Comparison of ENCODE assay signal across 20 cellular contexts in genomic region chr22:23271597-23271908, GRCh38.
DNase-seq lines count a peak whose midpoint lies in the region; ATAC-seq, FAIRE-seq and TF ChIP-seq lines count a peak whose summit lies in the region.
"Had no signal": no experiment of that assay in that cellular context is flagged by ENCODE, and none has a peak within 500 bp of the region (broad histone marks: within the 10 kb centered on the region; RNA-seq: fewer than 3 reads in every experiment).

No MANE protein-coding gene starts in this region.

- WGBS in HepG2 (ENCODE audit: low lambda C conversion rate), result 95% methylated on average over 4 of the region's 4 CpGs
- WGBS in right lobe of liver (ENCODE audit: insufficient coverage, low coverage, low lambda C conversion rate, missing lambda C conversion rate), result 71% methylated on average over 1 of the region's 4 CpGs
- 92% methylated on average over 4 of the region's 4 CpGs for WGBS in thyroid gland, 2 donors

- FAIRE-seq in HepG2 (lab: Jason Lieb, UNC), result no peak
- FAIRE-seq: GM12878, H1 had no signal

- H3K4me1 Mint-ChIP-seq in WTC11, result peaks cover 43% of the 10 kb centered on the region
- H3K4me1 Mint-ChIP-seq: CD4-positive, CD25-positive, alpha-beta regulatory T cell; CD8-positive, alpha-beta memory T cell had no signal

- no peak for TF ChIP-seq RAD21 in HepG2 (CRISPR knock-in tag; IDR thresholded peaks at IDR 0.05)

- in situ Hi-C loops in HepG2 (cut with HindIII; ENCODE audit: extremely low pct_ligation_motif_present, low pct_unique_long_range_greater_than_20kb), result no loop called here

- H3K27ac Mint-ChIP-seq in WTC11, result no peak overlapping the region

- no peak overlapping the region for H3K4me3 ChIP-seq in HepG2 (replicated peaks in 1 of 3; ENCODE audit: insufficient read depth in 1 of 3, low read depth in 2 of 3, low read length in 3 of 3)
- no peak overlapping the region for H3K4me3 ChIP-seq in right lobe of liver
- H3K4me3 ChIP-seq in thyroid gland (replicated peaks in 1 of 3), result no peak overlapping the region
- H3K4me3 ChIP-seq: GM12878 had no signal

- CTCF ChIA-PET in HepG2 (lab: Yijun Ruan, JAX; ENCODE audit: low intra/inter-chr PET ratio, low total read pairs) (no interaction called here), RWPE1 (lab: Yijun Ruan, JAX) (no interaction called here), WTC11 (lab: Charles Lee) (interaction anchor here (2.5 to 3.1 kb wide), 2 partner anchors 10 to 93 kb away, joined by 12 to 18 read pairs; no protein-coding TSS in a partner anchor)

- intact Hi-C loops in HepG2 (cut with micrococcal nuclease; ENCODE audit: unreplicated experiment) (no loop called here), right lobe of liver (cut with DNase I) (no loop called here), thyroid gland (cut with DNase I) (no loop called here)

- H3K9me3 ChIP-seq in HepG2 (ENCODE audit: low read length) (no peaks in the 10 kb centered on the region), right lobe of liver (no peaks in the 10 kb centered on the region), thyroid gland (no peaks in the 10 kb centered on the region)

- BruUV-seq in HepG2 (replicated peaks; lab: Mats Ljungman, UMichigan), result no TSS peak

- H3K36me3 ChIP-seq in HepG2 (replicated peaks in 1 of 2; ENCODE audit: control insufficient read depth in 1 of 2, insufficient read depth in 2 of 2, low read length in 2 of 2) (peaks cover 22 to 81% of the 10 kb centered on the region in 2 experiments), right lobe of liver (peaks cover 0 to 31% (median 6%) of the 10 kb centered on the region in 4 donors), thyroid gland (peaks cover 25 to 36% of the 10 kb centered on the region in 2 donors)

- TF ChIP-seq CTCF in HepG2 (CRISPR knock-in tag; IDR thresholded peaks at IDR 0.05) (no peak), right lobe of liver (IDR thresholded peaks at IDR 0.05) (no peak), RWPE1 (conservative IDR thresholded peaks at IDR 0.05; ENCODE audit: low read depth) (no peak), thyroid gland (IDR thresholded peaks at IDR 0.05) (no peak), WTC11 (IDR thresholded peaks at IDR 0.05) (no peak)

- H3K27me3 ChIP-seq in HepG2 (ENCODE audit: control insufficient read depth in 1 of 2, insufficient read depth in 2 of 2, low read length in 2 of 2), result no peaks in the 10 kb centered on the region
- no peaks in the 10 kb centered on the region for H3K27me3 ChIP-seq in right lobe of liver
- no peaks in the 10 kb centered on the region for H3K27me3 ChIP-seq in layer of hippocampus (ENCODE audit: control insufficient read depth, insufficient read depth, low read length)
- H3K27me3 ChIP-seq in thyroid gland, result no peaks in the 10 kb centered on the region

- H3K27ac ChIP-seq in HepG2 (ENCODE audit: extremely low read length, insufficient read depth, low read length), result no peak overlapping the region
- no peak overlapping the region for H3K27ac ChIP-seq in right lobe of liver
- peak overlapping the region; percentile 51 for H3K27ac ChIP-seq in RWPE1
- H3K27ac ChIP-seq in layer of hippocampus (ENCODE audit: low read depth, low read length), result peak overlapping the region; percentile 23
- H3K27ac ChIP-seq in thyroid gland, result peak overlapping the region in 2 of 3 donors; percentile 50 to 59
- H3K27ac ChIP-seq in substantia nigra (ENCODE audit: low read depth, low read length, poor library complexity, severe bottlenecking), result no peak overlapping the region

- no peaks in the 10 kb centered on the region for H3K9me3 Mint-ChIP-seq in WTC11
- H3K9me3 Mint-ChIP-seq: CD4-positive, CD25-positive, alpha-beta regulatory T cell; CD8-positive, alpha-beta memory T cell; H9 had no signal

- no peaks in the 10 kb centered on the region for H4K20me1 ChIP-seq in HepG2 (ENCODE audit: insufficient read depth, low read length)

- H3K4me2 ChIP-seq in HepG2 (ENCODE audit: low read depth, low read length), result no peak overlapping the region

- H3K36me3 Mint-ChIP-seq in WTC11, result peaks cover 52% of the 10 kb centered on the region

- DNase-seq in HepG2 (ENCODE audit: low spot score) (no peak), right lobe of liver (no peak), RWPE1 (ENCODE audit: low spot score) (no peak), thyroid gland (no peak), substantia nigra (lab: John Stamatoyannopoulos, UW) (no peak), NOMO-1 treated with DMSO at 0.1 percent for 48 hours (lab: John Stamatoyannopoulos, UW; ENCODE audit: unreplicated experiment) (no peak), WTC11 (ENCODE audit: low spot score) (no peak)
- DNase-seq: 8988T; C1 segment of cervical spinal cord; CD4-positive, CD25-positive, alpha-beta regulatory T cell; CD8-positive, alpha-beta memory T cell; COR-L47; DMS 273 treated with DMSO at 0.1 percent for 48 hours; DMS53; DND-41; EL; H9 had no signal

- POLR2A ChIA-PET in HepG2 (lab: Yijun Ruan, JAX), result no interaction called here
- POLR2A ChIA-PET in RWPE1 (lab: Yijun Ruan, JAX; ENCODE audit: low non-redundant PET), result no interaction called here
- POLR2A ChIA-PET in WTC11 (lab: Charles Lee), result no interaction called here

- TF ChIP-seq EP300 in HepG2 (IDR thresholded peaks at IDR 0.05; ENCODE audit: low read depth in 2 of 2, low read length in 2 of 2) (no peak), HepG2 (CRISPR knock-in tag; IDR thresholded peaks at IDR 0.05; ENCODE audit: borderline replicate concordance) (no peak)

- H3K9ac ChIP-seq in HepG2 (ENCODE audit: insufficient read depth, low read depth, low read length), result no peak overlapping the region

- H3K4me3 Mint-ChIP-seq in WTC11, result no peak overlapping the region
- H3K4me3 Mint-ChIP-seq: CD4-positive, CD25-positive, alpha-beta regulatory T cell; CD8-positive, alpha-beta memory T cell; H9 had no signal

- no peaks in the 10 kb centered on the region for H3K27me3 Mint-ChIP-seq in WTC11 (ENCODE audit: low read depth)
- H3K27me3 Mint-ChIP-seq: CD4-positive, CD25-positive, alpha-beta regulatory T cell; CD8-positive, alpha-beta memory T cell had no signal

- H3K4me1 ChIP-seq in HepG2 (ENCODE audit: insufficient read depth, low read length) (0 out of 2 replicates have a peak, but pooled peaks cover 11% of the 10 kb centered on the region), right lobe of liver (no peaks in the 10 kb centered on the region), thyroid gland (peaks cover 19 to 47% of the 10 kb centered on the region in 2 donors)

- no peak overlapping the region for H2AFZ ChIP-seq in HepG2 (ENCODE audit: low read length)

- H3K79me2 ChIP-seq in HepG2 (ENCODE audit: insufficient read depth, low read length), result no peaks in the 10 kb centered on the region

- TF ChIP-seq POLR2A in HepG2 (IDR thresholded peaks at IDR 0.05; ENCODE audit: insufficient read depth in 1 of 2, low read depth in 2 of 2, low read length in 2 of 2), result no peak
- TF ChIP-seq POLR2A in right lobe of liver (IDR thresholded peaks at IDR 0.05), result no peak
- no peak for TF ChIP-seq POLR2A in thyroid gland (IDR thresholded peaks at IDR 0.05)

- ATAC-seq in HepG2 (no peak), right lobe of liver (no peak), WTC11 (no peak)
- ATAC-seq: GM12878 had no signal

TF ChIP-seq in HepG2, 621 proteins besides CTCF, POLR2A, EP300 and RAD21 (continues in another document):
- TF ChIP-seq, protein P1, sequence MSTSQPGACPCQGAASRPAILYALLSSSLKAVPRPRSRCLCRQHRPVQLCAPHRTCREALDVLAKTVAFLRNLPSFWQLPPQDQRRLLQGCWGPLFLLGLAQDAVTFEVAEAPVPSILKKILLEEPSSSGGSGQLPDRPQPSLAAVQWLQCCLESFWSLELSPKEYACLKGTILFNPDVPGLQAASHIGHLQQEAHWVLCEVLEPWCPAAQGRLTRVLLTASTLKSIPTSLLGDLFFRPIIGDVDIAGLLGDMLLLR (CRISPR knock-in tag; IDR thresholded peaks at IDR 0.05), result no peak

TF ChIP-seq in WTC11, 78 proteins besides CTCF, POLR2A, EP300 and RAD21 (continues in another document):
- TF ChIP-seq ESRRA (CRISPR knock-in tag; IDR thresholded peaks at IDR 0.05; ENCODE audit: borderline replicate concordance) (no peak), SMAD3 (CRISPR knock-in tag; IDR thresholded peaks at IDR 0.05; ENCODE audit: borderline replicate concordance) (no peak), FOXP1 (CRISPR knock-in tag; IDR thresholded peaks at IDR 0.05; ENCODE audit: borderline replicate concordance) (no peak), EMX1 (CRISPR knock-in tag; IDR thresholded peaks at IDR 0.05) (no peak), CBFB (CRISPR knock-in tag; IDR thresholded peaks at IDR 0.05; ENCODE audit: low read depth) (no peak), NFYB (CRISPR knock-in tag; conservative IDR thresholded peaks at IDR 0.05; ENCODE audit: low read depth) (no peak), HMGA2 (CRISPR knock-in tag; IDR thresholded peaks at IDR 0.05) (no peak), RELA (CRISPR knock-in tag; IDR thresholded peaks at IDR 0.05; ENCODE audit: borderline replicate concordance) (no peak)
- TF ChIP-seq, protein P2, sequence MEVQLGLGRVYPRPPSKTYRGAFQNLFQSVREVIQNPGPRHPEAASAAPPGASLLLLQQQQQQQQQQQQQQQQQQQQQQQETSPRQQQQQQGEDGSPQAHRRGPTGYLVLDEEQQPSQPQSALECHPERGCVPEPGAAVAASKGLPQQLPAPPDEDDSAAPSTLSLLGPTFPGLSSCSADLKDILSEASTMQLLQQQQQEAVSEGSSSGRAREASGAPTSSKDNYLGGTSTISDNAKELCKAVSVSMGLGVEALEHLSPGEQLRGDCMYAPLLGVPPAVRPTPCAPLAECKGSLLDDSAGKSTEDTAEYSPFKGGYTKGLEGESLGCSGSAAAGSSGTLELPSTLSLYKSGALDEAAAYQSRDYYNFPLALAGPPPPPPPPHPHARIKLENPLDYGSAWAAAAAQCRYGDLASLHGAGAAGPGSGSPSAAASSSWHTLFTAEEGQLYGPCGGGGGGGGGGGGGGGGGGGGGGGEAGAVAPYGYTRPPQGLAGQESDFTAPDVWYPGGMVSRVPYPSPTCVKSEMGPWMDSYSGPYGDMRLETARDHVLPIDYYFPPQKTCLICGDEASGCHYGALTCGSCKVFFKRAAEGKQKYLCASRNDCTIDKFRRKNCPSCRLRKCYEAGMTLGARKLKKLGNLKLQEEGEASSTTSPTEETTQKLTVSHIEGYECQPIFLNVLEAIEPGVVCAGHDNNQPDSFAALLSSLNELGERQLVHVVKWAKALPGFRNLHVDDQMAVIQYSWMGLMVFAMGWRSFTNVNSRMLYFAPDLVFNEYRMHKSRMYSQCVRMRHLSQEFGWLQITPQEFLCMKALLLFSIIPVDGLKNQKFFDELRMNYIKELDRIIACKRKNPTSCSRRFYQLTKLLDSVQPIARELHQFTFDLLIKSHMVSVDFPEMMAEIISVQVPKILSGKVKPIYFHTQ (CRISPR knock-in tag; IDR thresholded peaks at IDR 0.05), result no peak

Comparison
In these comparisons a context has a peak if more than half of its experiments do, and no peak if none do; other contexts are left out.
1. H3K27ac ChIP-seq: peak in RWPE1 (single experiment), layer of hippocampus (single experiment) and thyroid gland (2 of 3); none in HepG2 (single experiment), right lobe of liver (0 of 3) and substantia nigra (single experiment).